In the genomic region with DNA sequence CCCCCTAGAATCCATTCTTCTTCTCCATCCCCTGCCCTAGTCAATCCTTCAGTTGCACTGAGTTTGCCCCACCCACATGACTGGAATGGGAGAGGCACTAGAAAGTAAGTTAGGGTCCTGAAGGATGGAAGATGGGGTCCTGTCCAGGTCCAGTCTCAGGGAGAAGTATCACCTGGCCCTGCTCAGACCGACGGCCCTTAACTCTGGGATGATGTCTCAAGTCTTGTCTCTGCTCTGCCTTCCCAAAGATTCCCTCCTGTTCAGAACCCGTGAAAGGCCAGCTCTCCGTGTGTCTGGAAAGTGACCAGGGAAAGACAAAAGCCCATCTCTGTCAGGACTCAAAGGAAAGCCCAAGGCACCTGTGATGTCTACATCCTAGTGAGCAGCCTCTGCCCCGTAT, we compare ENCODE assay signal across 18 cellular contexts.
A peak's percentile ranks its signal among the peaks of the same experiment; 100 is the strongest.
DNase-seq lines count a peak whose midpoint lies in the region; ATAC-seq and TF ChIP-seq lines count a peak whose summit lies in the region.
"Had no signal": no experiment of that assay in that cellular context is flagged by ENCODE, and none has a peak within 500 bp of the region (broad histone marks: within the 10 kb centered on the region; RNA-seq: fewer than 3 reads in every experiment).

No MANE protein-coding gene starts in this region.

- H2BK20ac ChIP-seq in H9 (ENCODE audit: low read depth, low read length, poor library complexity, severe bottlenecking) = no peak overlapping the region

- H3K9me3 ChIP-seq in H9 (ENCODE audit: control insufficient read depth, low read depth, low read length) = no peaks in the 10 kb centered on the region
- H3K9me3 ChIP-seq in tibial artery = peaks cover 0 to 4% (median 0%) of the 10 kb centered on the region in 3 donors
- H3K9me3 ChIP-seq: BE2C, Caco-2 had no signal

- no peak overlapping the region for H3K4me3 ChIP-seq in tibial artery
- H3K4me3 ChIP-seq: A549, GM23338 had no signal

- H4K5ac ChIP-seq in H9 (ENCODE audit: insufficient read length, low read depth, low read length) = no peak overlapping the region

- peaks cover 14 to 16% of the 10 kb centered on the region in 2 experiments; a peak in 4 of 5 replicates for H3K9me3 Mint-ChIP-seq in H9
- peaks cover 12% of the 10 kb centered on the region for H3K9me3 Mint-ChIP-seq in osteocyte (ENCODE audit: unreplicated experiment)
- peaks cover 33% of the 10 kb centered on the region for H3K9me3 Mint-ChIP-seq in nephron progenitor cell

- no peak overlapping the region for H2AFZ ChIP-seq in H9 (ENCODE audit: low read length)
- H2AFZ ChIP-seq: GM23338 had no signal

- H3K27ac ChIP-seq in H9 (ENCODE audit: insufficient read length, low read depth, low read length) (no peak overlapping the region), tibial artery (peak overlapping the region; percentile 67 to 79)
- H3K27ac ChIP-seq: A549, C4-2B had no signal

- H3K4me2 ChIP-seq in H9 (ENCODE audit: insufficient read depth, insufficient read length, low read length) = no peak overlapping the region
- H3K4me2 ChIP-seq: A549, GM23338 had no signal

- H3K4me1 Mint-ChIP-seq in H9 = no peaks in the 10 kb centered on the region
- peaks cover 29% of the 10 kb centered on the region for H3K4me1 Mint-ChIP-seq in osteocyte (ENCODE audit: unreplicated experiment)
- peaks cover 4% of the 10 kb centered on the region for H3K4me1 Mint-ChIP-seq in nephron progenitor cell
- H3K4me1 Mint-ChIP-seq: CD8-positive, alpha-beta memory T cell; GM23338; IgD-negative memory B cell had no signal

- H3K36me3 Mint-ChIP-seq in H9 (ENCODE audit: insufficient read depth in 1 of 3, low read depth in 3 of 3) (peaks cover 0 to 7% (median 2%) of the 10 kb centered on the region in 3 experiments; a peak in 1 of 7 replicates), osteocyte (ENCODE audit: unreplicated experiment) (peaks cover 13% of the 10 kb centered on the region), nephron progenitor cell (ENCODE audit: low read depth) (peaks cover 10% of the 10 kb centered on the region)

- no peak overlapping the region for H2AK5ac ChIP-seq in H9 (ENCODE audit: insufficient read length, low read length)

- H3K79me1 ChIP-seq in H9 (ENCODE audit: insufficient read depth, low read depth, low read length, poor library complexity, severe bottlenecking) = no peaks in the 10 kb centered on the region

- no peak overlapping the region for H4K8ac ChIP-seq in H9 (replicated peaks; ENCODE audit: insufficient read length, low read depth, low read length)

- H3K14ac ChIP-seq in H9 (ENCODE audit: insufficient read depth, low read length) = 0 out of 2 replicates have a peak overlapping the region, but pooled peaks have one; percentile 55

- H2BK15ac ChIP-seq in H9 (ENCODE audit: low read depth, low read length) = no peak overlapping the region

- whole genome bisulfite sequencing in H9 (ENCODE audit: extremely low coverage, insufficient read length, low lambda C conversion rate) = no CpG with 5 or more reads among the region's 5 CpGs

- no peak overlapping the region for H3K56ac ChIP-seq in H9 (ENCODE audit: insufficient read length, low read depth, low read length)

- no peak overlapping the region for H2BK12ac ChIP-seq in H9 (ENCODE audit: insufficient read length, low read depth, low read length)

- H3K23me2 ChIP-seq in H9 (ENCODE audit: insufficient read length, low read depth, low read length, poor library complexity, severe bottlenecking) = no peaks in the 10 kb centered on the region

- no peak overlapping the region for H3T11ph ChIP-seq in H9 (ENCODE audit: low read length)

- H2BK5ac ChIP-seq in H9 (ENCODE audit: insufficient read length, low read length) = no peak overlapping the region

- no peaks in the 10 kb centered on the region for H4K20me1 ChIP-seq in H9 (ENCODE audit: control insufficient read depth, insufficient read depth, insufficient read length)

- ATAC-seq in GM19452 (IDR thresholded peaks at IDR 0.05; ENCODE audit: unreplicated experiment) (no peak), GM21737 (IDR thresholded peaks at IDR 0.05; ENCODE audit: unreplicated experiment) (no peak)
- ATAC-seq: A549, GM23338 had no signal

- no peak overlapping the region for H3K4ac ChIP-seq in H9 (ENCODE audit: low read depth, low read length)

- H3K4me1 ChIP-seq in H9 (ENCODE audit: insufficient read depth, low read length) (no peaks in the 10 kb centered on the region), tibial artery (peaks cover 0 to 30% (median 14%) of the 10 kb centered on the region in 4 donors)
- H3K4me1 ChIP-seq: A549, BE2C, Caco-2 had no signal

- H4K91ac ChIP-seq in H9 (ENCODE audit: insufficient read length, low read depth, low read length) = no peak overlapping the region

- H3K18ac ChIP-seq in H9 (ENCODE audit: insufficient read length, low read depth, low read length) = no peak overlapping the region

- no peaks in the 10 kb centered on the region for H3K79me2 ChIP-seq in H9 (ENCODE audit: insufficient read depth, low read length)

- TF ChIP-seq CTCF in H9 (conservative IDR thresholded peaks at IDR 0.05) (no peak), osteocyte (IDR thresholded peaks at IDR 0.05) (no peak), tibial artery (IDR thresholded peaks at IDR 0.05) (no peak), nephron progenitor cell (IDR thresholded peaks at IDR 0.05) (no peak)

- H3K27ac Mint-ChIP-seq in H9 (no peak overlapping the region), osteocyte (ENCODE audit: unreplicated experiment) (no peak overlapping the region), nephron progenitor cell (no peak overlapping the region)
- H3K27ac Mint-ChIP-seq: CD8-positive, alpha-beta memory T cell; GM23338; IgD-negative memory B cell had no signal

- H3K9ac ChIP-seq in H9 (ENCODE audit: extremely low read depth, insufficient read length, low read length) = no peak overlapping the region

- no peak overlapping the region for H2BK120ac ChIP-seq in H9 (ENCODE audit: low read depth, low read length, poor library complexity, severe bottlenecking)

- H3K4me3 Mint-ChIP-seq in H9 (no peak overlapping the region), osteocyte (ENCODE audit: unreplicated experiment) (no peak overlapping the region), nephron progenitor cell (no peak overlapping the region)
- H3K4me3 Mint-ChIP-seq: CD8-positive, alpha-beta memory T cell; GM23338 had no signal

- H3K27me3 Mint-ChIP-seq in H9 (ENCODE audit: low read depth) (peaks cover 25% of the 10 kb centered on the region), osteocyte (ENCODE audit: unreplicated experiment) (no peaks in the 10 kb centered on the region), nephron progenitor cell (ENCODE audit: low read depth, poor library complexity) (peaks cover 35% of the 10 kb centered on the region)

- H3K27me3 ChIP-seq in H9 (ENCODE audit: insufficient read depth, low read length) = no peaks in the 10 kb centered on the region; the same call in 1 of the 2 replicates
- no peaks in the 10 kb centered on the region for H3K27me3 ChIP-seq in tibial artery
- H3K27me3 ChIP-seq: BE2C had no signal

- DNase-seq in H9 = no peak
- DNase-seq in activated CD8-positive, alpha-beta memory T cell treated with anti-CD3 and anti-CD28 coated beads, Interleukin-2, amount 50 U/mL, for 48 hours = peak; percentile 35
- DNase-seq in osteocyte (ENCODE audit: extremely low spot score, unreplicated experiment) = peak; percentile 44
- peak in 1 of 2 donors; percentile 48 for DNase-seq in tibial artery
- DNase-seq in DMS153 treated with DMSO at 0.1 percent for 48 hours (lab: John Stamatoyannopoulos, UW; ENCODE audit: unreplicated experiment) = no peak
- DNase-seq in nephron progenitor cell = no peak
- DNase-seq: BE2C; Caco-2; CD8-positive, alpha-beta memory T cell; DMS53; GF-D8; H7 had no signal

- intact Hi-C loops in tibial artery (cut with DNase I; ENCODE audit: low total_unique reads) = no loop called here

- H3K23ac ChIP-seq in H9 (ENCODE audit: insufficient read length, low read depth, low read length) = no peak overlapping the region

- H3K36me3 ChIP-seq in tibial artery = no peaks in the 10 kb centered on the region
- H3K36me3 ChIP-seq: BE2C had no signal

Comparison
In these comparisons a context has a peak if more than half of its experiments do, and no peak if none do; other contexts are left out.
1. DNase-seq: peak in activated CD8-positive, alpha-beta memory T cell treated with anti-CD3 and anti-CD28 coated beads, Interleukin-2, amount 50 U/mL, for 48 hours (single experiment) and osteocyte (single experiment); none in H9 (single experiment), DMS153 treated with DMSO at 0.1 percent for 48 hours (single experiment) and nephron progenitor cell (single experiment).